In the genomic region with DNA sequence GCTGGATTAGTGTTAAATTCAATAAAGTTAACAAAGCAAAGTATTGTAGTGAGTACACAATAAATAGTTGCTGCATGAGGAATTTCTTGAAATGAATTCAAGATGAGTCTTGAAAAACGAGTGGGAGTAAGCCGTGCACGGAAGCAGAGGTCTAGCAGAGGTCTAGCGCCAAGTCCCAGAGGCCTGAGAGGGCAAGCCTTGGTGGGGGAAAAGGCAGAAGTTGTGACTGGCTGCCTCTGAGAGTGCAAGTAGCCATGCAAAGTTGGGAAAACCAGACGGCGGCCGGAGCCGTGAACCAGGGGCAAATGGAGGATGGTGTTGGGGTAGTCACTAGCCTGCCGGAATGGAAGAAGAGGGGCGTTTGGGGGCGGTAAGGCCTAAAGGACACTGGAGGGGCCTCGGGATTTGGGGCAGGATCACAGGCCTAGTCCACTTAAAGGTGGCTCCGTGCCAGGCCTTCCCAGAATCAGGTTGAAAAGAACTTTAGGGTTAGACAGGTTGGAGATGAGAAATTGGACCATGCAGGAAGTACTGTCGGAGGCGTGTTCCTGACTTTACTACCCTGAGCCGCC, we compare ENCODE assay signal across 8 cellular contexts. TPM values are rescaled to one million over a fixed set of nuclear protein-coding genes. Genes with fewer than 3 reads are reported as not detected.
DNase-seq lines count a peak whose midpoint lies in the region; ATAC-seq and TF ChIP-seq lines count a peak whose summit lies in the region.

No MANE protein-coding gene starts in this region.

- H3K9me3 ChIP-seq in CD4-positive, alpha-beta T cell (ENCODE audit: control insufficient read depth, low read length) = no peaks in the 10 kb centered on the region
- no peaks in the 10 kb centered on the region for H3K9me3 ChIP-seq in neutrophil

- H3K27ac Mint-ChIP-seq in CD4-positive, alpha-beta T cell = peak overlapping the region; percentile 100

- no peak for ATAC-seq in CD4-positive, alpha-beta T cell (ENCODE audit: poor library complexity)
- ATAC-seq in GM19351 (IDR thresholded peaks at IDR 0.05; ENCODE audit: unreplicated experiment) = peak; percentile 29

- no peaks in the 10 kb centered on the region for H3K9me3 Mint-ChIP-seq in CD4-positive, alpha-beta T cell

- intact Hi-C loops in CD4-positive, alpha-beta T cell (cut with DNase I, micrococcal nuclease) = loop anchor here (2.0 to 10.0 kb wide), 8 partner anchors 18 to 753 kb away; partner anchors contain the start of genes STX5 (in 1 of the 2), TAF6L (in 1 of the 2), TEX54 (in 1 of the 2) and TUT1 (in 1 of the 2)

- H3K36me3 ChIP-seq in neutrophil = peaks cover 20% of the 10 kb centered on the region

- peaks cover 47% of the 10 kb centered on the region for H3K4me1 Mint-ChIP-seq in CD4-positive, alpha-beta T cell (ENCODE audit: low read depth)

- peak overlapping the region; percentile 95 for H3K27ac ChIP-seq in CD4-positive, alpha-beta T cell (ENCODE audit: low read depth, low read length)
- H3K27ac ChIP-seq in neutrophil = peak overlapping the region; percentile 89

- no peaks in the 10 kb centered on the region for H3K27me3 ChIP-seq in CD4-positive, alpha-beta T cell (ENCODE audit: control insufficient read depth, insufficient read depth, low read length)
- no peaks in the 10 kb centered on the region for H3K27me3 ChIP-seq in neutrophil

- peak overlapping the region; percentile 93 for H3K4me3 Mint-ChIP-seq in CD4-positive, alpha-beta T cell

- DNase-seq in CD4-positive, alpha-beta T cell = peak in 3 of 10 experiments; percentile 8 to 22 (median 14)
- peak; percentile 50 for DNase-seq in HT1080 (ENCODE audit: low read depth)
- peak; percentile 64 to 70 for DNase-seq in activated CD4-positive, alpha-beta T cell treated with anti-CD3 and anti-CD28 coated beads, Interleukin-2, amount 50 U/mL, for 48 hours
- DNase-seq in fibroblast of the aortic adventitia (ENCODE audit: low read depth) = peak; percentile 86
- DNase-seq in DMS153 (lab: John Stamatoyannopoulos, UW) = no peak
- no peak for DNase-seq in iPS-NIHi11 (ENCODE audit: low spot score)

- no peak for TF ChIP-seq CTCF in CD4-positive, alpha-beta T cell (IDR thresholded peaks at IDR 0.05)
- no peak for TF ChIP-seq CTCF in fibroblast of the aortic adventitia (IDR thresholded peaks at IDR 0.05; ENCODE audit: insufficient read depth, low read length)
- no peak for TF ChIP-seq CTCF in neutrophil (IDR thresholded peaks at IDR 0.05)

- no peaks in the 10 kb centered on the region for H3K27me3 Mint-ChIP-seq in CD4-positive, alpha-beta T cell

- H3K36me3 Mint-ChIP-seq in CD4-positive, alpha-beta T cell (ENCODE audit: low read depth) = peaks cover 53% of the 10 kb centered on the region

- peaks cover 24 to 28% of the 10 kb centered on the region in 2 experiments for H3K4me1 ChIP-seq in neutrophil (ENCODE audit: control insufficient read depth in 1 of 2, insufficient read depth in 1 of 2, low read depth in 1 of 2, low read length in 1 of 2)

- CTCF ChIA-PET in CD4-positive, alpha-beta T cell (lab: Charles Lee) = interaction anchor here (0.8 to 3.6 kb wide), 11 partner anchors 25 to 289 kb away, joined by 3 to 35 read pairs (median 8); partner anchors contain the start of genes STX5, TEX54, TMEM179B and TUT1

- H3K4me3 ChIP-seq in fibroblast of the aortic adventitia (ENCODE audit: low read depth, low read length) = peak overlapping the region; percentile 99
- peak overlapping the region; percentile 76 to 90 for H3K4me3 ChIP-seq in neutrophil (ENCODE audit: low read depth in 1 of 2, low read length in 1 of 2)

- POLR2A ChIA-PET in CD4-positive, alpha-beta T cell (lab: Charles Lee) = interaction anchor here (0.8 to 4.0 kb wide), 24 partner anchors 10 to 1008 kb away, joined by 3 to 95 read pairs (median 6); partner anchors contain the start of genes BSCL2, C11orf98, CSKMT and EEF1G

RNA-seq across cellular contexts. Expression of gene SLC3A2, which starts 0.4 kb away (rescaled TPM):
- total RNA-seq in CD4-positive, alpha-beta T cell = 100 to 1,000 TPM; 231 to 234 TPM
- total RNA-seq in HT1080 (2014; rRNA removed; shearing (Covaris generic)) = 275 and 289 TPM in 2 replicates
- polyA plus RNA-seq in HT1080 (2015; cell fraction: cytosol; rRNA removed) = 237 and 276 TPM in 2 replicates
- polyA plus RNA-seq in HT1080 (2015; cell fraction: nucleus; rRNA removed) = 991 and 1,003 TPM in 2 replicates
- 174 and 179 TPM in 2 replicates for total RNA-seq in fibroblast of the aortic adventitia (ENCODE audit: low replicate concordance)

RNA-seq across cellular contexts. Expression of gene CHRM1, which starts 40.8 kb away (rescaled TPM):
- total RNA-seq in CD4-positive, alpha-beta T cell = not detected
- not detected in 2 replicates for total RNA-seq in HT1080 (2014; rRNA removed; shearing (Covaris generic))
- not detected in 2 replicates for polyA plus RNA-seq in HT1080 (2015; cell fraction: cytosol; rRNA removed)
- not detected in 2 replicates for polyA plus RNA-seq in HT1080 (2015; cell fraction: nucleus; rRNA removed)
- total RNA-seq in fibroblast of the aortic adventitia (ENCODE audit: low replicate concordance) = not detected in 2 replicates

RNA-seq across cellular contexts. Expression of gene WDR74, which starts 40.9 kb away (rescaled TPM):
- total RNA-seq in CD4-positive, alpha-beta T cell = 100 to 1,000 TPM; 289 to 297 TPM
- 145 and 176 TPM in 2 replicates for total RNA-seq in HT1080 (2014; rRNA removed; shearing (Covaris generic))
- polyA plus RNA-seq in HT1080 (2015; cell fraction: cytosol; rRNA removed) = 59.5 and 69.7 TPM in 2 replicates
- polyA plus RNA-seq in HT1080 (2015; cell fraction: nucleus; rRNA removed) = 142 and 151 TPM in 2 replicates
- 29.5 and 29.8 TPM in 2 replicates for total RNA-seq in fibroblast of the aortic adventitia (ENCODE audit: low replicate concordance)

RNA-seq across cellular contexts. Expression of gene TEX54, which starts 47.7 kb away (rescaled TPM):
- total RNA-seq in CD4-positive, alpha-beta T cell = under 1 TPM in 1 of 2 experiments, not detected in 1; 0.59 TPM
- total RNA-seq in HT1080 (2014; rRNA removed; shearing (Covaris generic)) = 0.66 TPM in 1 of 2 replicates, not detected in the other
- polyA plus RNA-seq in HT1080 (2015; cell fraction: cytosol; rRNA removed) = not detected in 2 replicates
- not detected in 2 replicates for polyA plus RNA-seq in HT1080 (2015; cell fraction: nucleus; rRNA removed)
- total RNA-seq in fibroblast of the aortic adventitia (ENCODE audit: low replicate concordance) = 0.54 TPM in 1 of 2 replicates, not detected in the other

RNA-seq across cellular contexts. Expression of gene STX5, which starts 48.5 kb away (rescaled TPM):
- 100 to 1,000 TPM in 1 of 2 experiments, 10 to 100 TPM in 1; 93.1 to 104 TPM for total RNA-seq in CD4-positive, alpha-beta T cell
- 32.8 and 34.0 TPM in 2 replicates for total RNA-seq in HT1080 (2014; rRNA removed; shearing (Covaris generic))
- polyA plus RNA-seq in HT1080 (2015; cell fraction: cytosol; rRNA removed) = 25.3 and 31.2 TPM in 2 replicates
- polyA plus RNA-seq in HT1080 (2015; cell fraction: nucleus; rRNA removed) = 26.0 and 32.3 TPM in 2 replicates
- total RNA-seq in fibroblast of the aortic adventitia (ENCODE audit: low replicate concordance) = 20.4 and 42.8 TPM in 2 replicates

Comparison
In these comparisons a context has a peak if more than half of its experiments do, and no peak if none do; other contexts are left out.
1. DNase-seq: peak in HT1080 (single experiment), activated CD4-positive, alpha-beta T cell treated with anti-CD3 and anti-CD28 coated beads, Interleukin-2, amount 50 U/mL, for 48 hours (2 of 2) and fibroblast of the aortic adventitia (single experiment); none in DMS153 (single experiment) and iPS-NIHi11 (single experiment).